Comparison of ENCODE assay signal across 20 cellular contexts in the genomic region with DNA sequence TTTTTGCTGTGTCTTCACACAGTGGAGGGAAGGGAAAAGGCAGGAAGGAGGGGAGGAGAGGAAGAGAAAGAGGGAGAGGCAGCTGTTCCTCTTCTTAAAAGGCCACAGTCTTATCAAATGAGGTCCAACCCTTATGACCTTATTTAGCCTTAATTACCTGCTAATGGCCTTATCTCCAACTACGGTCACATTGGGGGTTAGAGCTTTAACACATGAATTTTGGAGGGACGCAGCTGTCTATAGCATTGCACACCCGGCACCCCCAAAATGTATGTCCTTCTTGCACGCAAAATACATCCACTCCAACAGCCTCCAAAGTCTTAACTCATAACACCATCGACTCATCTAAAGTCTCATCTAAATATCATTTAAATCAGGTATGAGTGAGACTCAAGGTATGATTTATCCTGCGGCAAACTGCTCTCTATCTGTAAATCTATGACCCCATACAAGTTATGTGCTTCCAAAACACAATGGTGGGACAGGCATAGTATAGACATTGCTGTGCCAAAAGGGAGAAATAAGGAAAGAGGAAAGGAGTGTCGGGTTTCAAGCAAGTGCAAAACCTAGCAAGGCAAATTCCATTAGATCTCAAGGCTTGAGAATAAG. TPM values are rescaled to one million over a fixed set of nuclear protein-coding genes. Genes with fewer than 3 reads are reported as not detected.
DNase-seq lines count a peak whose midpoint lies in the region; FAIRE-seq and TF ChIP-seq lines count a peak whose summit lies in the region.
"Had no signal": no experiment of that assay in that cellular context is flagged by ENCODE, and none has a peak within 500 bp of the region (broad histone marks: within the 10 kb centered on the region; RNA-seq: fewer than 3 reads in every experiment).

No MANE protein-coding gene starts in this region.

- H3K56ac ChIP-seq in mesendoderm (ENCODE audit: low read length) = no peak overlapping the region

- no peak overlapping the region for H2BK15ac ChIP-seq in mesendoderm (replicated peaks; ENCODE audit: low read depth)

- H3K79me1 ChIP-seq in mesendoderm (ENCODE audit: low read length) = no peaks in the 10 kb centered on the region

- no peak overlapping the region for H3K27ac ChIP-seq in mesendoderm (ENCODE audit: low read depth, low read length)
- H3K27ac ChIP-seq: 22Rv1, BLaER1, C4-2B had no signal

- no CpG with 5 or more reads among the region's 7 CpGs for WGBS in mesendoderm (ENCODE audit: extremely low coverage, insufficient coverage, low lambda C conversion rate)

- peak; percentile 92 for FAIRE-seq in urothelium cell line (lab: Jason Lieb, UNC)
- FAIRE-seq: A204.1, G401.6, GM12892 had no signal

- DNase-seq in NCI-H82 (lab: John Stamatoyannopoulos, UW) = peak; percentile 36
- DNase-seq in NCI-H82 treated with DMSO at 0.1 percent for 48 hours (lab: John Stamatoyannopoulos, UW; ENCODE audit: unreplicated experiment) = no peak
- no peak for DNase-seq in nephron progenitor cell
- DNase-seq in urothelium cell line (ENCODE audit: low spot score) = no peak
- DNase-seq in mesendoderm = no peak
- DNase-seq in activated T-cell treated with anti-CD3 and anti-CD28 coated beads, Interleukin-2, amount 50 U/mL, for 1 hour = no peak
- DNase-seq: Caco-2; CD4-positive, CD25-positive, alpha-beta regulatory T cell; CD8-positive, alpha-beta T cell; DMS153; DND-41; H9; HFFc6 had no signal

- H3K27me3 ChIP-seq in mesendoderm (ENCODE audit: insufficient read depth, low read length, poor library complexity) = no peaks in the 10 kb centered on the region
- H3K27me3 ChIP-seq: BLaER1 had no signal

- H3K4me1 ChIP-seq in mesendoderm (ENCODE audit: control insufficient read depth, low read depth, low read length) = no peaks in the 10 kb centered on the region
- H3K4me1 ChIP-seq: BLaER1, Caco-2 had no signal

- H3K18ac ChIP-seq in mesendoderm (ENCODE audit: low read length) = no peak overlapping the region

- H3K36me3 Mint-ChIP-seq in nephron progenitor cell (ENCODE audit: low read depth) = no peaks in the 10 kb centered on the region
- H3K36me3 Mint-ChIP-seq: CD4-positive, CD25-positive, alpha-beta regulatory T cell; CD8-positive, alpha-beta T cell had no signal

- no peak overlapping the region for H4K8ac ChIP-seq in mesendoderm (ENCODE audit: low read depth, low read length)

- no peak overlapping the region for H3K4me3 Mint-ChIP-seq in nephron progenitor cell
- H3K4me3 Mint-ChIP-seq: B cell; CD4-positive, CD25-positive, alpha-beta regulatory T cell; CD8-positive, alpha-beta T cell; H9; HFFc6 had no signal

- no peaks in the 10 kb centered on the region for H3K27me3 Mint-ChIP-seq in nephron progenitor cell (ENCODE audit: low read depth, poor library complexity)

- H3K4me3 ChIP-seq in mesendoderm (ENCODE audit: low read length) = no peak overlapping the region
- H3K4me3 ChIP-seq: BLaER1 had no signal

- H3K4ac ChIP-seq in mesendoderm (ENCODE audit: low read depth, low read length) = no peak overlapping the region

- H3K36me3 ChIP-seq in mesendoderm (ENCODE audit: control insufficient read depth, insufficient read depth, low read length) = no peaks in the 10 kb centered on the region
- H3K36me3 ChIP-seq: BLaER1 had no signal

- peaks cover 3% of the 10 kb centered on the region for H3K9me3 Mint-ChIP-seq in nephron progenitor cell
- H3K9me3 Mint-ChIP-seq: CD8-positive, alpha-beta T cell; HFFc6 had no signal

- H3K23ac ChIP-seq in mesendoderm (ENCODE audit: low read length) = no peak overlapping the region

- no peak overlapping the region for H3K9ac ChIP-seq in mesendoderm (ENCODE audit: low read length)
- H3K9ac ChIP-seq: BLaER1 had no signal

- peak overlapping the region; percentile 53 for H3K27ac Mint-ChIP-seq in nephron progenitor cell
- H3K27ac Mint-ChIP-seq: B cell; CD4-positive, CD25-positive, alpha-beta regulatory T cell; CD8-positive, alpha-beta T cell; H9; HFFc6 had no signal

- no peak overlapping the region for H4K5ac ChIP-seq in mesendoderm (ENCODE audit: low read length)

- H3K4me1 Mint-ChIP-seq in nephron progenitor cell = peaks cover 31% of the 10 kb centered on the region
- H3K4me1 Mint-ChIP-seq: B cell; CD4-positive, CD25-positive, alpha-beta regulatory T cell had no signal

- no peak overlapping the region for H2BK120ac ChIP-seq in mesendoderm (ENCODE audit: low read depth, low read length)

- no peak for TF ChIP-seq CTCF in nephron progenitor cell (IDR thresholded peaks at IDR 0.05)

- no peak overlapping the region for H2AK5ac ChIP-seq in mesendoderm (ENCODE audit: low read length)

- H3K79me2 ChIP-seq in mesendoderm (ENCODE audit: control insufficient read depth, insufficient read depth, low read length) = no peaks in the 10 kb centered on the region

- no peak overlapping the region for H2BK5ac ChIP-seq in mesendoderm (ENCODE audit: low read length)

- no peak overlapping the region for H3K4me2 ChIP-seq in mesendoderm (ENCODE audit: low read length)
- H3K4me2 ChIP-seq: BLaER1 had no signal

RNA-seq across cellular contexts. Expression of a gene that starts 45.0 kb away (rescaled TPM):
- polyA plus RNA-seq in mesendoderm (2013, experiment 1 of 2) = 6.7 TPM
- 6.5 TPM for polyA plus RNA-seq in mesendoderm (2013, experiment 2 of 2)
